ENCODE assay signal across 16 cellular contexts in the genomic region with DNA sequence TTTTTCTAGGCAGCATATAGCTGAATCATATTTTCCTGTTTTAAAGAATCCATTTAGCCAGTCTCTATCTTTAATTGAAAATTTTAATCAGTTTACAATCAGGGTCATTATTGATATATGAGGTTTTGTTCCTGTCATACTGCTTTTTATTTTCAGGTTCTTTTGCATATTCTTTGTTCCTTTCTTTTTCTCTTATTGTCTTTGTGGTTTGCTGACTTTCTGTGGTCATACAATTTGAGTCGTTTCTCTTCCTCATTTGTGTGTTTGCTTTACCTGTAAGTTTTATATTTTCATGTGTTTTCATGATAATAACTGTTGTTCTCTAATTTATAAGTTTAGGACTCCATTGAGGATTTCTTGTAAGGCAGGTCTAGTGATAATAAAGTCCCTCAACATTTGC.
DNase-seq lines count a peak whose midpoint lies in the region; ATAC-seq lines count a peak whose summit lies in the region.
"Had no signal": no experiment of that assay in that cellular context is flagged by ENCODE, and none has a peak within 500 bp of the region (broad histone marks: within the 10 kb centered on the region; RNA-seq: fewer than 3 reads in every experiment).

No MANE protein-coding gene starts in this region.

- ATAC-seq in GM18520 (IDR thresholded peaks at IDR 0.05; ENCODE audit: unreplicated experiment), result peak; percentile 58
- peak; percentile 69 for ATAC-seq in GM21447 (IDR thresholded peaks at IDR 0.05; ENCODE audit: unreplicated experiment)
- peak; percentile 72 for ATAC-seq in HG02970 (IDR thresholded peaks at IDR 0.05; ENCODE audit: low FRiP score, unreplicated experiment)
- ATAC-seq in HG03521 (IDR thresholded peaks at IDR 0.05; ENCODE audit: unreplicated experiment), result peak; percentile 89
- no peak for ATAC-seq in GM18873 (IDR thresholded peaks at IDR 0.05; ENCODE audit: low FRiP score, unreplicated experiment)
- ATAC-seq: effector memory CD8-positive, alpha-beta T cell had no signal

- DNase-seq in COR-L47 (lab: John Stamatoyannopoulos, UW) (no peak), foreskin melanocyte (no peak)
- no peak for DNase-seq in activated CD4-positive, alpha-beta T cell treated with anti-CD3 and anti-CD28 coated beads for 4 hours
- DNase-seq: activated CD4-positive, alpha-beta T cell treated with anti-CD3 and anti-CD28 coated beads, Interleukin-2, amount 50 U/mL, for 4 hours; activated effector memory CD4-positive, alpha-beta T cell treated with Interleukin-2 at 50 U/mL for 16 hours; DND-41; effector memory CD8-positive, alpha-beta T cell; NCI-H2171 treated with DMSO at 0.1 percent for 48 hours; PC-9; stimulated activated CD4-positive, alpha-beta T cell treated with anti-CD3 and anti-CD28 coated beads, Interleukin-2, amount 100 ng/mL, for 48 hours; stimulated activated naive CD4-positive, alpha-beta T cell had no signal
